8 cellular contexts compared by ENCODE assay signal in the genomic region with DNA sequence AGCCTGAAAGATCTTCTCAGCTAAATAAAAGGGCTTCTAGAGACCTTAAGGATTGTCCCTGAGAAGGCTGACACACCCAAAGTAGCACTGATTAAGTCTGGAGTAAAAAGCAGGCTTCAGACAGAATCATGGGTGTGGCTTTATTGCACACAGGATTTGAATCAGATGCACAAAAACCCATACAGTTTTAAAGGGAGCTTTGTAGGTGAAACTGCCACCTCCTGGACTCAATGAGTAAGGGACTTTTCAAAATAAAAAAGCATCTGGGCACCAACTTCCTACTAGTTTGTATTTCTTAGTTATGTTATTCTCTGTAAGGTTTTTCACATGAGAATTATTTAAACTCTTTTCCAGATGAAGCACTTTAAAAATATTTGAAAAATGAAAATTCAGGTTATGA.
DNase-seq lines count a peak whose midpoint lies in the region; ATAC-seq and TF ChIP-seq lines count a peak whose summit lies in the region.

No MANE protein-coding gene starts in this region.

- DNase-seq in NB4 (ENCODE audit: low read depth) (peak; percentile 44), endothelial cell (ENCODE audit: low spot score) (no peak), NCI-H2196 (lab: John Stamatoyannopoulos, UW; ENCODE audit: unreplicated experiment) (no peak)
- DNase-seq in activated CD8-positive, alpha-beta memory T cell treated with anti-CD3 and anti-CD28 coated beads, Interleukin-2, amount 10 ng/mL, durations not matched to agents 7 days and 5 days = no peak

- H3K27ac Mint-ChIP-seq in endothelial cell (ENCODE audit: unreplicated experiment) = no peak overlapping the region
- no peak overlapping the region for H3K27ac Mint-ChIP-seq in activated CD8-positive, alpha-beta memory T cell treated with anti-CD3 and anti-CD28 coated beads, Interleukin-2, amount 10 ng/mL, durations not matched to agents 7 days and 5 days

- peak; percentile 50 for TF ChIP-seq CTCF in 22Rv1 (IDR thresholded peaks at IDR 0.05)
- TF ChIP-seq CTCF in NB4 (IDR thresholded peaks at IDR 0.05; ENCODE audit: low read depth, low read length) = peak; percentile 22
- peak; percentile 16 for TF ChIP-seq CTCF in endothelial cell (IDR thresholded peaks at IDR 0.05; ENCODE audit: unreplicated experiment)

- ATAC-seq in GM18508 (IDR thresholded peaks at IDR 0.05; ENCODE audit: insufficient read depth, unreplicated experiment) = peak; percentile 48
- ATAC-seq in HG02623 (IDR thresholded peaks at IDR 0.05; ENCODE audit: unreplicated experiment) = no peak
- no peak for ATAC-seq in activated CD8-positive, alpha-beta memory T cell treated with anti-CD3 and anti-CD28 coated beads, Interleukin-2, amount 10 ng/mL, durations not matched to agents 7 days and 5 days
- no peak for ATAC-seq in GM19023 (IDR thresholded peaks at IDR 0.05; ENCODE audit: unreplicated experiment)

- no peak for TF ChIP-seq POLR2A in NB4 (IDR thresholded peaks at IDR 0.05; ENCODE audit: extremely low read depth, insufficient read length)

- no peaks in the 10 kb centered on the region for H3K36me3 Mint-ChIP-seq in endothelial cell (ENCODE audit: low read depth, unreplicated experiment)
- H3K36me3 Mint-ChIP-seq in activated CD8-positive, alpha-beta memory T cell treated with anti-CD3 and anti-CD28 coated beads, Interleukin-2, amount 10 ng/mL, durations not matched to agents 7 days and 5 days = no peaks in the 10 kb centered on the region

- no peak overlapping the region for H3K4me3 ChIP-seq in NB4 (ENCODE audit: low read depth, low read length)

- CTCF ChIA-PET in activated CD8-positive, alpha-beta memory T cell treated with anti-CD3 and anti-CD28 coated beads, Interleukin-2, amount 10 ng/mL, durations not matched to agents 7 days and 5 days (lab: Charles Lee) = no interaction called here

- H3K27ac ChIP-seq in 22Rv1 = no peak overlapping the region

- H3K27me3 Mint-ChIP-seq in endothelial cell (ENCODE audit: unreplicated experiment) = peaks cover 3% of the 10 kb centered on the region
- H3K27me3 Mint-ChIP-seq in activated CD8-positive, alpha-beta memory T cell treated with anti-CD3 and anti-CD28 coated beads, Interleukin-2, amount 10 ng/mL, durations not matched to agents 7 days and 5 days = no peaks in the 10 kb centered on the region

- no peak overlapping the region for H3K4me3 Mint-ChIP-seq in endothelial cell (ENCODE audit: unreplicated experiment)
- H3K4me3 Mint-ChIP-seq in activated CD8-positive, alpha-beta memory T cell treated with anti-CD3 and anti-CD28 coated beads, Interleukin-2, amount 10 ng/mL, durations not matched to agents 7 days and 5 days = no peak overlapping the region

- no peaks in the 10 kb centered on the region for H3K9me3 Mint-ChIP-seq in endothelial cell (ENCODE audit: unreplicated experiment)
- peaks cover 2% of the 10 kb centered on the region for H3K9me3 Mint-ChIP-seq in activated CD8-positive, alpha-beta memory T cell treated with anti-CD3 and anti-CD28 coated beads, Interleukin-2, amount 10 ng/mL, durations not matched to agents 7 days and 5 days (ENCODE audit: low read depth)

- peaks cover 4% of the 10 kb centered on the region for H3K4me1 Mint-ChIP-seq in endothelial cell (ENCODE audit: unreplicated experiment)
- H3K4me1 Mint-ChIP-seq in activated CD8-positive, alpha-beta memory T cell treated with anti-CD3 and anti-CD28 coated beads, Interleukin-2, amount 10 ng/mL, durations not matched to agents 7 days and 5 days = no peaks in the 10 kb centered on the region
